In genomic region chr12:47547077-47547476, GRCh38 we compare ENCODE assay signal across 10 cellular contexts.
DNase-seq lines count a peak whose midpoint lies in the region; ATAC-seq, FAIRE-seq and TF ChIP-seq lines count a peak whose summit lies in the region.
"Had no signal": no experiment of that assay in that cellular context is flagged by ENCODE, and none has a peak within 500 bp of the region (broad histone marks: within the 10 kb centered on the region; RNA-seq: fewer than 3 reads in every experiment).

No MANE protein-coding gene starts in this region.

- no peaks in the 10 kb centered on the region for H3K9me2 ChIP-seq in OCI-LY7 (ENCODE audit: insufficient read depth, low read length)

- ATAC-seq in K562 (peak; percentile 65; the same call in 1 of the 3 replicates), HG03469 (IDR thresholded peaks at IDR 0.05; ENCODE audit: unreplicated experiment) (no peak)
- ATAC-seq in naive thymus-derived CD8-positive, alpha-beta T cell = no peak

- peaks cover 0 to 4% (median 3%) of the 10 kb centered on the region in 3 donors for H3K36me3 Mint-ChIP-seq in naive thymus-derived CD8-positive, alpha-beta T cell

- 22% methylated on average over 6 of the region's 6 CpGs for WGBS in K562 (ENCODE audit: insufficient coverage, low coverage, missing lambda C conversion rate)

- H3K9me1 ChIP-seq in K562 (ENCODE audit: control insufficient read depth, insufficient read depth, low read length) = no peaks in the 10 kb centered on the region

- H3K27ac ChIP-seq in K562 (ENCODE audit: extremely low read depth, low read depth, low read length) (no peak overlapping the region), OCI-LY7 (ENCODE audit: low read depth, low read length, poor library complexity, severe bottlenecking) (no peak overlapping the region)

- CTCF ChIA-PET in BJ (lab: Yijun Ruan, JAX) = interaction anchor here (0.8 to 2.8 kb wide), 7 partner anchors 10 to 140 kb away, joined by 3 to 8 read pairs (median 5); no protein-coding TSS in a partner anchor
- CTCF ChIA-PET in K562 (lab: Yijun Ruan, JAX; ENCODE audit: low intra/inter-chr PET ratio) = no interaction called here
- CTCF ChIA-PET in OCI-LY7 (lab: Charles Lee; ENCODE audit: unreplicated experiment) = no interaction called here

- peaks cover 0 to 3% (median 0%) of the 10 kb centered on the region in 5 donors for H3K27me3 Mint-ChIP-seq in naive thymus-derived CD8-positive, alpha-beta T cell

- H4K20me1 ChIP-seq in K562 (replicated peaks; ENCODE audit: control insufficient read depth, insufficient read depth, low read length) = no peaks in the 10 kb centered on the region
- no peaks in the 10 kb centered on the region for H4K20me1 ChIP-seq in OCI-LY7 (ENCODE audit: insufficient read depth, low read length)

- no peaks in the 10 kb centered on the region for H3K27me3 ChIP-seq in BJ (ENCODE audit: control insufficient read depth, insufficient read depth, low read length)
- peaks cover 0 to 8% of the 10 kb centered on the region in 2 experiments; a peak in 1 of 5 replicates for H3K27me3 ChIP-seq in K562 (ENCODE audit: control insufficient read depth in 2 of 2, insufficient read depth in 2 of 2, low read length in 2 of 2)

- H2AFZ ChIP-seq in K562 (ENCODE audit: low read depth, low read length) (no peak overlapping the region), OCI-LY7 (ENCODE audit: low read length) (no peak overlapping the region)

- no TSS peak for BruUV-seq in K562 (replicated peaks; lab: Mats Ljungman, UMichigan)
- no TSS peak for BruUV-seq in OCI-LY7 (replicated peaks; lab: Mats Ljungman, UMichigan)

- no peak for DNase-seq in BJ (ENCODE audit: low read depth)
- peak; percentile 54 for DNase-seq in LHCN-M2 (ENCODE audit: low read depth)
- peak in 3 of 4 experiments; percentile 13 to 19 (median 15) for DNase-seq in K562 (ENCODE audit: extremely low read depth in 1 of 4, low spot score in 3 of 4)
- peak; percentile 62 for DNase-seq in kidney tubule cell (ENCODE audit: low spot score)
- DNase-seq in OCI-LY7 (ENCODE audit: low spot score) = no peak
- no peak for DNase-seq in SHP77 treated with DMSO at 0.1 percent for 48 hours (lab: John Stamatoyannopoulos, UW)
- DNase-seq in naive thymus-derived CD8-positive, alpha-beta T cell = no peak
- DNase-seq: activated CD8-positive, alpha-beta memory T cell treated with anti-CD3 and anti-CD28 coated beads, Interleukin-2, amount 50 U/mL, for 4 hours; effector memory CD4-positive, alpha-beta T cell had no signal

- H3K9me3 ChIP-seq in K562 (replicated peaks; ENCODE audit: control insufficient read depth, insufficient read depth, low read depth, low read length) (no peaks in the 10 kb centered on the region), OCI-LY7 (ENCODE audit: low read length) (no peaks in the 10 kb centered on the region)

- H3K27ac Mint-ChIP-seq in naive thymus-derived CD8-positive, alpha-beta T cell = no peak overlapping the region

- POLR2A ChIA-PET in BJ (lab: Charles Lee) = interaction anchor here (0.8 kb wide), 1 partner anchor 12 kb away, joined by 4 read pairs; no protein-coding TSS in a partner anchor
- POLR2A ChIA-PET in K562 (lab: Yijun Ruan, JAX) = interaction anchor here (0.9 to 1.0 kb wide), 2 partner anchors 9 to 49 kb away, joined by 3 read pairs; no protein-coding TSS in a partner anchor
- POLR2A ChIA-PET in OCI-LY7 (lab: Charles Lee) = no interaction called here
- POLR2A ChIA-PET in naive thymus-derived CD8-positive, alpha-beta T cell (lab: Charles Lee) = no interaction called here

- H3K4me2 ChIP-seq in K562 (ENCODE audit: insufficient read depth, low read length) (no peak overlapping the region), OCI-LY7 (ENCODE audit: low read length) (no peak overlapping the region)

- H3K9ac ChIP-seq in K562 (ENCODE audit: insufficient read depth in 1 of 2, low read depth in 2 of 2, low read length in 2 of 2) = no peak overlapping the region

- peak in 1 of 2 experiments; percentile 64; a peak in 2 of 4 replicates for TF ChIP-seq RAD21 in K562 (CRISPR knock-in tag; conservative IDR thresholded peaks at IDR 0.05 in 1 of 2, IDR thresholded peaks at IDR 0.05 in 1 of 2)

- in situ Hi-C loops in K562 (cut with MboI) = no loop called here

- H3K4me1 Mint-ChIP-seq in naive thymus-derived CD8-positive, alpha-beta T cell = peaks cover 2 to 7% (median 5%) of the 10 kb centered on the region in 4 donors

- peak; percentile 44 for FAIRE-seq in K562 (lab: Jason Lieb, UNC)

- H3K36me3 ChIP-seq in BJ (ENCODE audit: control insufficient read depth, insufficient read depth, low read length) (no peaks in the 10 kb centered on the region), K562 (ENCODE audit: control insufficient read depth, insufficient read depth, low read length) (no peaks in the 10 kb centered on the region), OCI-LY7 (ENCODE audit: insufficient read depth, low read length) (no peaks in the 10 kb centered on the region)

- H3K4me3 ChIP-seq in BJ (ENCODE audit: low read depth, low read length) = no peak overlapping the region
- H3K4me3 ChIP-seq in K562 = no peak overlapping the region
- no peak overlapping the region for H3K4me3 ChIP-seq in OCI-LY7 (ENCODE audit: low read depth, low read length, poor library complexity, severe bottlenecking)

- TF ChIP-seq EP300 in K562 (IDR thresholded peaks at IDR 0.05; ENCODE audit: low read length) = no peak

- no peaks in the 10 kb centered on the region for H3K79me2 ChIP-seq in K562 (ENCODE audit: control insufficient read depth, insufficient read depth, low read length)
- no peaks in the 10 kb centered on the region for H3K79me2 ChIP-seq in OCI-LY7 (ENCODE audit: insufficient read depth, low read depth, low read length)

- no peaks in the 10 kb centered on the region; a peak in 1 of 5 replicates for H3K4me1 ChIP-seq in K562 (replicated peaks in 1 of 2; ENCODE audit: control insufficient read depth in 2 of 2, insufficient read depth in 2 of 2, low read length in 2 of 2)
- no peaks in the 10 kb centered on the region for H3K4me1 ChIP-seq in OCI-LY7 (ENCODE audit: insufficient read depth, low read length, poor library complexity, severe bottlenecking)

- no peak overlapping the region for H3K4me3 Mint-ChIP-seq in naive thymus-derived CD8-positive, alpha-beta T cell

- intact Hi-C loops in K562 (cut with micrococcal nuclease) = loop anchor here (2.0 to 5.0 kb wide), 2 partner anchors 90 to 140 kb away; no protein-coding TSS in a partner anchor
- intact Hi-C loops in OCI-LY7 (cut with micrococcal nuclease; ENCODE audit: unreplicated experiment) = no loop called here

- peaks cover 0 to 5% (median 0%) of the 10 kb centered on the region in 9 donors for H3K9me3 Mint-ChIP-seq in naive thymus-derived CD8-positive, alpha-beta T cell

- no peak for TF ChIP-seq POLR2A in K562 (conservative IDR thresholded peaks at IDR 0.05)

- TF ChIP-seq CTCF in BJ (IDR thresholded peaks at IDR 0.05; ENCODE audit: insufficient read depth, low read depth, low read length) = peak; percentile 59
- peak; percentile 38 to 61 (median 52); a peak in 4 of 6 replicates for TF ChIP-seq CTCF in K562 (IDR thresholded peaks at IDR 0.05 in 2 of 3, conservative IDR thresholded peaks at IDR 0.05 in 1 of 3; ENCODE audit: insufficient read depth in 2 of 3, low read depth in 1 of 3, low read length in 3 of 3)
- TF ChIP-seq CTCF in OCI-LY7 (conservative IDR thresholded peaks at IDR 0.05; ENCODE audit: low read length) = no peak; the same call in 1 of the 2 replicates

TF ChIP-seq in K562, 482 proteins besides CTCF, POLR2A, EP300 and RAD21:
- TF ChIP-seq SNAPC5 (CRISPR knock-in tag; IDR thresholded peaks at IDR 0.05) = no peak
- TF ChIP-seq, protein P1, sequence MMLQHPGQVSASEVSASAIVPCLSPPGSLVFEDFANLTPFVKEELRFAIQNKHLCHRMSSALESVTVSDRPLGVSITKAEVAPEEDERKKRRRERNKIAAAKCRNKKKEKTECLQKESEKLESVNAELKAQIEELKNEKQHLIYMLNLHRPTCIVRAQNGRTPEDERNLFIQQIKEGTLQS (IDR thresholded peaks at IDR 0.05) = peak; percentile 15; the same call in 1 of the 2 replicates
- TF ChIP-seq, protein P1 (CRISPR knock-in tag; conservative IDR thresholded peaks at IDR 0.05) = no peak
- TF ChIP-seq SMC3 (conservative IDR thresholded peaks at IDR 0.05; ENCODE audit: insufficient read depth, low read depth, low read length) = 0 out of 2 replicates have a peak, but pooled peaks have one; percentile 18
- no peak for TF ChIP-seq TCF7 (IDR thresholded peaks at IDR 0.05; ENCODE audit: borderline replicate concordance)
- peak; percentile 42; the same call in 1 of the 2 replicates for TF ChIP-seq JUND (IDR thresholded peaks at IDR 0.05; ENCODE audit: borderline replicate concordance, low read depth, low read length)
- peak; percentile 34; the same call in 1 of the 3 replicates for TF ChIP-seq JUND (tag; IDR thresholded peaks at IDR 0.05; ENCODE audit: borderline replicate concordance, low read depth, low read length)
- TF ChIP-seq THRAP3 (IDR thresholded peaks at IDR 0.05; ENCODE audit: borderline replicate concordance) = no peak
TF ChIP-seq in K562: peak in this region for 3.

Comparison
In these comparisons a context has a peak if more than half of its experiments do, and no peak if none do; other contexts are left out.
1. DNase-seq: peak in LHCN-M2 (single experiment), K562 (3 of 4) and kidney tubule cell (single experiment); none in BJ (single experiment), OCI-LY7 (single experiment), SHP77 treated with DMSO at 0.1 percent for 48 hours (single experiment) and naive thymus-derived CD8-positive, alpha-beta T cell (0 of 10).
2. POLR2A ChIA-PET loops: an anchor here in BJ (0.8 kb wide) and K562 (0.9 to 1.0 kb wide); none called in OCI-LY7 and naive thymus-derived CD8-positive, alpha-beta T cell.